Comparison of ENCODE assay signal across 7 cellular contexts in the genomic region with DNA sequence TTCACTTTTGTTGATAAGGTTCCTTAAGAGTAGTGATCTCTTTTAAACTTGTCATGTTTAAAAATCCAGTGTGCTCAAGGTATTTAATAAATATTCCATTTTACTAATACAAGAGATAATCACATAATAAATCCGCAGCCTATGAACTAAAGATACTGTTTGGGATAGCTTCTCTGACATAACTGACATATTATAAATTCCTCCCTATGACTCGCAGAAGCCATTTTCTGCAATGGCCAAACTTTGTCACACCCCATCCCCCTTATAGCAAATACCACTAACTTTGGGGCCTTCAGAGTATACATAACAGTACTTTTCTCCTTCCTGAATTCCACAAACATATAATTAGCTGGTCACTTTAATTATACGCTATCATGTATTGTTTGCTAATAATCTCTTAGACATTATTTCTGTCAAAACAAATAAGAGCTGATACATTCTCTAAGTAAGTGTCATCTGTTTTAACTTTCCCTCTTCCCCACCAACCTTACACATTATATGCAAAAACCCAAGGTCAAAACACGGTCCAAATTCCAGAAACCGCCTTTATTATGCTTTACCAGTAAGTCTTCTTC. TPM values are rescaled to one million over a fixed set of nuclear protein-coding genes. Genes with fewer than 3 reads are reported as not detected.
DNase-seq lines count a peak whose midpoint lies in the region; ATAC-seq, FAIRE-seq and TF ChIP-seq lines count a peak whose summit lies in the region.

No MANE protein-coding gene starts in this region.

- POLR2A ChIA-PET in PC-9 (lab: Charles Lee; ENCODE audit: unreplicated experiment) = no interaction called here

- TF ChIP-seq CTCF in PC-9 (conservative IDR thresholded peaks at IDR 0.05) (no peak), esophagus muscularis mucosa (IDR thresholded peaks at IDR 0.05) (no peak), psoas muscle (IDR thresholded peaks at IDR 0.05) (no peak)

- peaks cover 17% of the 10 kb centered on the region for H3F3A ChIP-seq in PC-9 (ENCODE audit: insufficient read depth, low read depth)

- peak overlapping the region; percentile 75 for H3K4me2 ChIP-seq in PC-9

- no peak for TF ChIP-seq POLR2A in GM12892 (IDR thresholded peaks at IDR 0.05; ENCODE audit: low read depth, low read length)
- no peak for TF ChIP-seq POLR2A in esophagus muscularis mucosa (IDR thresholded peaks at IDR 0.05; ENCODE audit: low read depth)

- H3K36me3 ChIP-seq in PC-9 (ENCODE audit: low read depth) (peaks cover 5% of the 10 kb centered on the region), esophagus muscularis mucosa (no peaks in the 10 kb centered on the region), psoas muscle (ENCODE audit: insufficient read depth in 1 of 2, low read depth in 1 of 2) (no peaks in the 10 kb centered on the region)

- no TSS peak for BruUV-seq in PC-9 (replicated peaks; lab: Mats Ljungman, UMichigan)

- H2AFZ ChIP-seq in PC-9 = peak overlapping the region; percentile 92

- ATAC-seq in psoas muscle (no peak), HG03378 (IDR thresholded peaks at IDR 0.05; ENCODE audit: unreplicated experiment) (no peak)

- H3K9me2 ChIP-seq in PC-9 (ENCODE audit: insufficient read depth) = no peaks in the 10 kb centered on the region

- CTCF ChIA-PET in PC-9 (lab: Charles Lee) = interaction anchor here (1.5 to 4.0 kb wide), 2 partner anchors 52 to 92 kb away, joined by 3 to 53 read pairs; no protein-coding TSS in a partner anchor

- peak overlapping the region; percentile 69 for H3K4me3 ChIP-seq in PC-9
- H3K4me3 ChIP-seq in esophagus muscularis mucosa = peak overlapping the region; percentile 76 to 89 (median 84)
- peak overlapping the region; percentile 90 for H3K4me3 ChIP-seq in psoas muscle

- H3K79me2 ChIP-seq in PC-9 (ENCODE audit: low read depth) = peaks cover 42% of the 10 kb centered on the region

- no peak for TF ChIP-seq EP300 in esophagus muscularis mucosa (IDR thresholded peaks at IDR 0.05)

- H3K27me3 ChIP-seq in PC-9 (ENCODE audit: insufficient read depth, low read depth) (no peaks in the 10 kb centered on the region), esophagus muscularis mucosa (no peaks in the 10 kb centered on the region), psoas muscle (ENCODE audit: insufficient read depth in 3 of 3, low read length in 2 of 3) (no peaks in the 10 kb centered on the region)

- H3K9me3 ChIP-seq in PC-9 (ENCODE audit: insufficient read depth, low read depth) = no peaks in the 10 kb centered on the region
- no peaks in the 10 kb centered on the region for H3K9me3 ChIP-seq in esophagus muscularis mucosa
- no peaks in the 10 kb centered on the region for H3K9me3 ChIP-seq in psoas muscle

- H3K27ac ChIP-seq in PC-9 = peak overlapping the region; percentile 86
- peak overlapping the region; percentile 91 to 97 (median 95) for H3K27ac ChIP-seq in esophagus muscularis mucosa (replicated peaks in 1 of 4)
- peak overlapping the region; percentile 98 for H3K27ac ChIP-seq in psoas muscle

- intact Hi-C loops in PC-9 (cut with micrococcal nuclease; ENCODE audit: unreplicated experiment) (loop anchor here (1.0 to 5.0 kb wide), 9 partner anchors 33 to 575 kb away; partner anchors contain the start of genes C5orf34, HMGCS1 and PAIP1), esophagus muscularis mucosa (cut with DNase I) (loop anchor here (5.0 to 10.0 kb wide), 3 partner anchors 85 to 358 kb away; partner anchors contain the start of genes HMGCS1 and ZNF131), psoas muscle (cut with DNase I) (loop anchor here in 1 of 2 donors (10.0 kb wide), 2 partner anchors 168 to 488 kb away; partner anchors contain the start of gene HMGCS1)

- DNase-seq in GM12892 (ENCODE audit: insufficient read length) (no peak), PC-9 (peak in 1 of 2 experiments; percentile 65), esophagus muscularis mucosa (ENCODE audit: extremely low spot score) (no peak), psoas muscle (no peak), NCI-H2227 (lab: John Stamatoyannopoulos, UW; ENCODE audit: unreplicated experiment) (no peak), NCI-H1105 (lab: John Stamatoyannopoulos, UW) (no peak)

- FAIRE-seq in GM12892 (lab: Jason Lieb, UNC) = peak; percentile 40

- H3K4me1 ChIP-seq in PC-9 (replicated peaks; ENCODE audit: insufficient read depth) = peaks cover 21% of the 10 kb centered on the region
- peaks cover 14 to 31% (median 22%) of the 10 kb centered on the region in 4 donors for H3K4me1 ChIP-seq in esophagus muscularis mucosa
- peaks cover 14% of the 10 kb centered on the region for H3K4me1 ChIP-seq in psoas muscle

- H4K20me1 ChIP-seq in PC-9 (ENCODE audit: insufficient read depth) = 0 out of 2 replicates have a peak, but pooled peaks cover 4% of the 10 kb centered on the region

- WGBS in esophagus muscularis mucosa = 44% methylated on average over 5 of the region's 5 CpGs
- WGBS in psoas muscle, 3 donors = 50 to 55% (median 55%) methylated on average over 5 of the region's 5 CpGs

RNA-seq across cellular contexts. Expression of gene TMEM267, which starts 1.1 kb away (rescaled TPM):
- 10.1 TPM for polyA plus RNA-seq in GM12892 (2012; ENCODE audit: missing spikeins)
- total RNA-seq in PC-9 (2021) (22.0 and 30.2 TPM in 2 replicates), esophagus muscularis mucosa (10 to 100 TPM in 1 of 4 donors, 1 to 10 TPM in 3; 6.1 to 10.4 (median 9.2) TPM), psoas muscle (1 to 10 TPM; 4.1 to 7.1 (median 6.1) TPM)
- 1 to 10 TPM; 2.6 to 9.2 (median 5.4) TPM for polyA plus RNA-seq in psoas muscle

RNA-seq across cellular contexts. Expression of gene C5orf34, which starts 32.4 kb away (rescaled TPM):
- polyA plus RNA-seq in GM12892 (2012; ENCODE audit: missing spikeins) = 7.2 TPM
- total RNA-seq in PC-9 (2021) (16.0 and 22.6 TPM in 2 replicates), esophagus muscularis mucosa (1 to 10 TPM in 3 of 4 donors, under 1 TPM in 1; 0.42 to 1.6 (median 1.4) TPM), psoas muscle (1 to 10 TPM in 1 of 4 donors, under 1 TPM in 3; 0.53 to 1.2 (median 0.64) TPM)
- polyA plus RNA-seq in psoas muscle = under 1 TPM; 0.10 to 0.85 (median 0.49) TPM
